Comparison of ENCODE assay signal across 1 cellular context in the genomic region with DNA sequence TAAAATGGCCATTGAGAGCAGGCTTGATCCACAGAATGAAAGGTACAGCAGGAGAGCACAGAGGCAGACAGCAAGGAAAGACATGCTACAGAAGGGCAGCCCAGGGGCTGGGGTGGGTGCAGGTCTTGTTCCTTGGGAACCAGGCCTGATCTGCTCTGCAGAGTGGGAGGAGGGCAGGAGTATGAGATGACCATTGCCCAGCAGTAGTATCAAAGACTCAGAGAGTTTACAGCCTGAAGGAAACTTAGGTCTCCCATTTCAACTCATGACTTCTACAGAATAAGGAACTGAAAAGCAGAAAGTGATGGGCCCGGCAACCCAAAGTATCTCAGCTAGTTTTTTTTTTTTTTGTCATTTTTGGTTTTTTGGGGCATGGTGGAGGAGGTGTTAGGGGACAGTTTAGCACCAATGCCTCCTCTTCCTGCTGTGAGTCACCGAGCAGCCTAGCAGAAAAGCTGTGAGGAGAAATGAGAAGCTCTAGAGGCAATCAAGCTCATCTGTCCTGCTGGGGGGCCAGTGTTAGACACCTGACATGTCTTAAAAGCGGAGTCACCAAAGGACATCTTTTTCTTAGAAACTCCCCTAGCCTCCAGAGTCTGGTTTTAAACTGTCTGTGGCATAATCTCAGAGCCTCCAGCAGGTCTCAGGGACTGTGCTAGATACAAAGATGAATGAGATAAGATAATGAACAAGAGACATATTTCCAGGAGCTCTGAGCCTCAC.
TF ChIP-seq lines count a peak whose summit lies in the region.

No MANE protein-coding gene starts in this region.

TF ChIP-seq in GM12878, 131 proteins besides CTCF, POLR2A, EP300 and RAD21 (continued from another document and continues in another):
- TF ChIP-seq, protein P1, sequence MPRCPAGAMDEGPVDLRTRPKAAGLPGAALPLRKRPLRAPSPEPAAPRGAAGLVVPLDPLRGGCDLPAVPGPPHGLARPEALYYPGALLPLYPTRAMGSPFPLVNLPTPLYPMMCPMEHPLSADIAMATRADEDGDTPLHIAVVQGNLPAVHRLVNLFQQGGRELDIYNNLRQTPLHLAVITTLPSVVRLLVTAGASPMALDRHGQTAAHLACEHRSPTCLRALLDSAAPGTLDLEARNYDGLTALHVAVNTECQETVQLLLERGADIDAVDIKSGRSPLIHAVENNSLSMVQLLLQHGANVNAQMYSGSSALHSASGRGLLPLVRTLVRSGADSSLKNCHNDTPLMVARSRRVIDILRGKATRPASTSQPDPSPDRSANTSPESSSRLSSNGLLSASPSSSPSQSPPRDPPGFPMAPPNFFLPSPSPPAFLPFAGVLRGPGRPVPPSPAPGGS (IDR thresholded peaks at IDR 0.05; ENCODE audit: borderline replicate concordance, insufficient read depth, low read depth, low read length, poor library complexity, severe bottlenecking) = peak; percentile 76
- TF ChIP-seq CREM (IDR thresholded peaks at IDR 0.05; ENCODE audit: low read depth) = peak; percentile 40; the same call in 1 of the 2 replicates
- TF ChIP-seq CBX5 (IDR thresholded peaks at IDR 0.05; ENCODE audit: low read depth) = no peak
- TF ChIP-seq, protein P2, sequence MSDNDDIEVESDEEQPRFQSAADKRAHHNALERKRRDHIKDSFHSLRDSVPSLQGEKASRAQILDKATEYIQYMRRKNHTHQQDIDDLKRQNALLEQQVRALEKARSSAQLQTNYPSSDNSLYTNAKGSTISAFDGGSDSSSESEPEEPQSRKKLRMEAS (IDR thresholded peaks at IDR 0.05; ENCODE audit: low read depth, low read length) = peak; percentile 54; the same call in 1 of the 2 replicates
- peak; percentile 36 for TF ChIP-seq CUX1 (IDR thresholded peaks at IDR 0.05; ENCODE audit: insufficient replicate concordance, low read depth, low read length)
- peak; percentile 49; the same call in 1 of the 2 replicates for TF ChIP-seq NKRF (conservative IDR thresholded peaks at IDR 0.05)
- no peak for TF ChIP-seq STAT1 (conservative IDR thresholded peaks at IDR 0.05)
- no peak for TF ChIP-seq ZBTB40 (IDR thresholded peaks at IDR 0.05; ENCODE audit: borderline replicate concordance)
- no peak for TF ChIP-seq REST (IDR thresholded peaks at IDR 0.05; ENCODE audit: low read depth, low read length)
- TF ChIP-seq MEF2B (IDR thresholded peaks at IDR 0.05; ENCODE audit: partially characterized antibody, poor library complexity, severe bottlenecking) = peak; percentile 82
- no peak for TF ChIP-seq CBX3 (IDR thresholded peaks at IDR 0.05; ENCODE audit: borderline replicate concordance, low read depth)
- peak; percentile 72 for TF ChIP-seq POLR2AphosphoS5 (IDR thresholded peaks at IDR 0.05; ENCODE audit: low read length)
- TF ChIP-seq ETV6 (conservative IDR thresholded peaks at IDR 0.05 in 1 of 2, IDR thresholded peaks at IDR 0.05 in 1 of 2; ENCODE audit: borderline replicate concordance in 1 of 2, low read depth in 1 of 2) = peak in 1 of 2 experiments; percentile 56; a peak in 1 of 4 replicates
- TF ChIP-seq NFXL1 (IDR thresholded peaks at IDR 0.05; ENCODE audit: borderline replicate concordance) = no peak
- TF ChIP-seq ASH2L (IDR thresholded peaks at IDR 0.05; ENCODE audit: borderline replicate concordance, low read depth) = no peak
- 0 out of 2 replicates have a peak, but pooled peaks have one; percentile 44 for TF ChIP-seq ZNF217 (IDR thresholded peaks at IDR 0.05)
- TF ChIP-seq, protein P3, sequence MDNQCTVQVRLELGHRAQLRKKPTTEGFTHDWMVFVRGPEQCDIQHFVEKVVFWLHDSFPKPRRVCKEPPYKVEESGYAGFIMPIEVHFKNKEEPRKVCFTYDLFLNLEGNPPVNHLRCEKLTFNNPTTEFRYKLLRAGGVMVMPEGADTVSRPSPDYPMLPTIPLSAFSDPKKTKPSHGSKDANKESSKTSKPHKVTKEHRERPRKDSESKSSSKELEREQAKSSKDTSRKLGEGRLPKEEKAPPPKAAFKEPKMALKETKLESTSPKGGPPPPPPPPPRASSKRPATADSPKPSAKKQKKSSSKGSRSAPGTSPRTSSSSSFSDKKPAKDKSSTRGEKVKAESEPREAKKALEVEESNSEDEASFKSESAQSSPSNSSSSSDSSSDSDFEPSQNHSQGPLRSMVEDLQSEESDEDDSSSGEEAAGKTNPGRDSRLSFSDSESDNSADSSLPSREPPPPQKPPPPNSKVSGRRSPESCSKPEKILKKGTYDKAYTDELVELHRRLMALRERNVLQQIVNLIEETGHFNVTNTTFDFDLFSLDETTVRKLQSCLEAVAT (IDR thresholded peaks at IDR 0.05) = peak; percentile 87
- peak; percentile 67 for TF ChIP-seq BACH1 (IDR thresholded peaks at IDR 0.05; ENCODE audit: borderline replicate concordance)
- TF ChIP-seq HCFC1 (IDR thresholded peaks at IDR 0.05; ENCODE audit: low read length) = no peak
- peak; percentile 94 for TF ChIP-seq MTA2 (IDR thresholded peaks at IDR 0.05; ENCODE audit: low read depth)
- peak; percentile 89 for TF ChIP-seq TAF1 (IDR thresholded peaks at IDR 0.05; ENCODE audit: borderline replicate concordance, low read depth, low read length)
- no peak for TF ChIP-seq CEBPZ (IDR thresholded peaks at IDR 0.05; ENCODE audit: low read depth, low read length)
- no peak for TF ChIP-seq EZH2 (IDR thresholded peaks at IDR 0.05; ENCODE audit: borderline replicate concordance, control insufficient read depth, low read depth, low read length)
- no peak for TF ChIP-seq NR2C1 (IDR thresholded peaks at IDR 0.05)
